Comparison of ENCODE assay signal across 17 cellular contexts in genomic region chr11:113023228-113023627, GRCh38.
DNase-seq lines count a peak whose midpoint lies in the region; ATAC-seq and FAIRE-seq lines count a peak whose summit lies in the region.
"Had no signal": no experiment of that assay in that cellular context is flagged by ENCODE, and none has a peak within 500 bp of the region (broad histone marks: within the 10 kb centered on the region; RNA-seq: fewer than 3 reads in every experiment).

No MANE protein-coding gene starts in this region.

- DNase-seq in Daoy (ENCODE audit: low read depth) (peak; percentile 46), MG63 (peak; percentile 25), astrocyte of the hippocampus (ENCODE audit: low read depth, low spot score) (peak; percentile 63), myocyte (ENCODE audit: low read depth) (peak; percentile 73), GOT3 (lab: John Stamatoyannopoulos, UW) (no peak), HTR-8/SVneo (ENCODE audit: insufficient read length, low spot score) (no peak)
- DNase-seq: activated CD4-positive, alpha-beta T cell treated with anti-CD3 and anti-CD28 coated beads for 1 hour; amniotic stem cell; effector memory CD8-positive, alpha-beta T cell; HFFc6; NCI-H146; spleen; uterus had no signal

- no peaks in the 10 kb centered on the region for H3K27me3 ChIP-seq in MG63
- H3K27me3 ChIP-seq: BLaER1, uterus had no signal

- no peak for FAIRE-seq in HTR-8/SVneo (lab: Jason Lieb, UNC)
- FAIRE-seq: G401.6, GM12891 had no signal

- H3K9me3 ChIP-seq in MG63, result no peaks in the 10 kb centered on the region
- H3K9me3 ChIP-seq: BLaER1, spleen, uterus had no signal

- no peak overlapping the region for H3K4me3 ChIP-seq in MG63
- H3K4me3 ChIP-seq: BLaER1, spleen, uterus had no signal

- no peak for ATAC-seq in HG03159 (IDR thresholded peaks at IDR 0.05; ENCODE audit: unreplicated experiment)
- ATAC-seq: effector memory CD8-positive, alpha-beta T cell had no signal

- H3K36me3 ChIP-seq in MG63, result no peaks in the 10 kb centered on the region
- H3K36me3 ChIP-seq: BLaER1, spleen, uterus had no signal

Comparison
In these comparisons a context has a peak if more than half of its experiments do, and no peak if none do; other contexts are left out.
1. DNase-seq: peak in Daoy (single experiment), MG63 (single experiment), astrocyte of the hippocampus (single experiment) and myocyte (single experiment); none in GOT3 (single experiment) and HTR-8/SVneo (single experiment).